ENCODE assay signal across 25 cellular contexts in genomic region chr4:1668488-1668840, GRCh38.
"Had no signal": no experiment of that assay in that cellular context is flagged by ENCODE, and none has a peak within 500 bp of the region (broad histone marks: within the 10 kb centered on the region; RNA-seq: fewer than 3 reads in every experiment).

No MANE protein-coding gene starts in this region.

- H3K9me3 Mint-ChIP-seq: activated CD4-positive, alpha-beta memory T cell treated with anti-CD3 and anti-CD28 coated beads for 36 hours; activated CD4-positive, alpha-beta T cell treated with anti-CD3 and anti-CD28 coated beads, Interleukin-2, amount 10 ng/mL, durations not matched to agents 7 days and 5 days; activated naive CD4-positive, alpha-beta T cell treated with anti-CD3 and anti-CD28 coated beads for 36 hours; activated T-cell treated with anti-CD3 and anti-CD28 coated beads, Interleukin-2, amount 50 U/mL, for 4 hours; brain; T-cell had no signal

- H3K36me3 ChIP-seq: Peyer's patch had no signal

- H3K36me3 Mint-ChIP-seq: activated CD4-positive, alpha-beta memory T cell treated with anti-CD3 and anti-CD28 coated beads for 36 hours; brain had no signal

- H3K4me3 ChIP-seq: Peyer's patch had no signal

- H3K4me1 Mint-ChIP-seq: activated CD4-positive, alpha-beta T cell treated with anti-CD3 and anti-CD28 coated beads, Interleukin-2, amount 10 ng/mL, durations not matched to agents 7 days and 5 days; brain; T-cell had no signal

- H3K4me1 ChIP-seq: Peyer's patch had no signal

- H3K27me3 Mint-ChIP-seq: activated CD4-positive, alpha-beta memory T cell treated with anti-CD3 and anti-CD28 coated beads for 36 hours; activated CD4-positive, alpha-beta T cell treated with anti-CD3 and anti-CD28 coated beads, Interleukin-2, amount 10 ng/mL, durations not matched to agents 7 days and 5 days; activated naive CD8-positive, alpha-beta T cell; brain; T-cell had no signal

- H3K9me3 ChIP-seq: Peyer's patch had no signal

- DNase-seq: activated CD4-positive, alpha-beta memory T cell treated with anti-CD3 and anti-CD28 coated beads for 36 hours; activated CD4-positive, alpha-beta T cell treated with anti-CD3 and anti-CD28 coated beads, Interleukin-2, amount 10 ng/mL, durations not matched to agents 7 days and 5 days; activated CD4-positive, CD25-positive, alpha-beta regulatory T cell; activated CD8-positive, alpha-beta memory T cell treated with anti-CD3 and anti-CD28 coated beads for 24 hours; activated gamma-delta T cell; activated naive CD4-positive, alpha-beta T cell treated with anti-CD3 and anti-CD28 coated beads for 36 hours; activated T-cell treated with anti-CD3 and anti-CD28 coated beads, Interleukin-2, amount 50 U/mL, for 4 hours; amygdala; cerebellar nuclear complex; Karpas-422; MM.1S; NCI-H1105; NCI-H1436; NCI-H1694 treated with DMSO at 0.1 percent for 48 hours; NCI-H2029 treated with DMSO at 0.1 percent for 48 hours; NCI-H2227 treated with DMSO at 0.1 percent for 48 hours; NCI-H446 treated with DMSO at 0.1 percent for 48 hours; Peyer's patch; SHP77; T-cell; T-helper 2 cell; T1000 had no signal

- H3K27ac ChIP-seq: Peyer's patch, RWPE1 had no signal

- H3K27me3 ChIP-seq: Peyer's patch had no signal

- H3K4me3 Mint-ChIP-seq: activated CD4-positive, alpha-beta memory T cell treated with anti-CD3 and anti-CD28 coated beads for 36 hours; activated CD4-positive, alpha-beta T cell treated with anti-CD3 and anti-CD28 coated beads, Interleukin-2, amount 10 ng/mL, durations not matched to agents 7 days and 5 days; activated naive CD4-positive, alpha-beta T cell treated with anti-CD3 and anti-CD28 coated beads for 36 hours; activated naive CD8-positive, alpha-beta T cell; activated T-cell treated with anti-CD3 and anti-CD28 coated beads, Interleukin-2, amount 50 U/mL, for 4 hours; brain; T-cell had no signal

- H3K27ac Mint-ChIP-seq: activated CD4-positive, alpha-beta memory T cell treated with anti-CD3 and anti-CD28 coated beads for 36 hours; activated CD4-positive, alpha-beta T cell treated with anti-CD3 and anti-CD28 coated beads, Interleukin-2, amount 10 ng/mL, durations not matched to agents 7 days and 5 days; activated naive CD4-positive, alpha-beta T cell treated with anti-CD3 and anti-CD28 coated beads for 36 hours; activated naive CD8-positive, alpha-beta T cell; brain; T-cell had no signal

- ATAC-seq: activated T-cell treated with anti-CD3 and anti-CD28 coated beads, Interleukin-2, amount 50 U/mL, for 4 hours; T-cell had no signal
